25 cellular contexts compared by ENCODE assay signal in the genomic region with DNA sequence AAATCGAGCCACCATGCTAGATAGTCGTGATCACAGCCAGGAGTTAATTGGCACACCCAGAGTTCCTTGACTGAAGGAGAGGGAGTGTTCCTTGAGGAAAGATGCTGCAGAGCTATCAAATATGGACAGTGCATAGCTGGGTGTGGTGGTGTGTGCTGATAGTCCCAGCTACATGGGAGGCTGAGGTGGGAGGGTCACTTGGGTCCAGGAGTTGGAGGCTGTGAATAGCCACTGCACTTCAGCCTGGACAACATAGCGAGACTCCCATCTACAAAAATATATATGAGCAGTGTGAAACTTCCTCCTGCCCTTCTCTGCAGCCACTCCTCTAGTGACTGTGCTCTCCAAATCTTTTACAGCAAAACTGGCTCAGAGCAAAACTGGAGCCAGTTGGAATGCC.
"Had no signal": no experiment of that assay in that cellular context is flagged by ENCODE, and none has a peak within 500 bp of the region (broad histone marks: within the 10 kb centered on the region; RNA-seq: fewer than 3 reads in every experiment).

No MANE protein-coding gene starts in this region.

- FAIRE-seq: endometrium, islet of Langerhans, keratinocyte had no signal

- H3K4me1 ChIP-seq: colonic mucosa, esophagus squamous epithelium, gastrocnemius medialis, heart right ventricle, left ventricle myocardium inferior had no signal

- H3K27ac ChIP-seq: colonic mucosa, epithelial cell of prostate, esophagus squamous epithelium, gastrocnemius medialis, heart right ventricle, left ventricle myocardium inferior, lower lobe of right lung had no signal

- DNase-seq: colonic mucosa; cortex of kidney; effector CD8-positive, alpha-beta T cell; effector memory CD8-positive, alpha-beta T cell; endodermal cell; erythroblast; esophagus squamous epithelium; foreskin fibroblast; foreskin melanocyte; gastrocnemius medialis; glutamatergic neuron; head of caudate nucleus; heart right ventricle; hippocampal formation; left cardiac atrium; left ventricle myocardium inferior; lower lobe of right lung; mesendoderm; midbrain; naive thymus-derived CD4-positive, alpha-beta T cell had no signal

- ATAC-seq: effector memory CD8-positive, alpha-beta T cell; esophagus mucosa; gastrocnemius medialis; heart right ventricle; left cardiac atrium; lower lobe of right lung; naive thymus-derived CD4-positive, alpha-beta T cell had no signal

- H3K9me3 ChIP-seq: colonic mucosa, esophagus squamous epithelium, gastrocnemius medialis, heart right ventricle, left ventricle myocardium inferior, lower lobe of right lung had no signal

- H3K27me3 ChIP-seq: colonic mucosa, esophagus squamous epithelium, gastrocnemius medialis, heart right ventricle had no signal

- H3K36me3 ChIP-seq: colonic mucosa, esophagus squamous epithelium, gastrocnemius medialis, heart right ventricle, left ventricle myocardium inferior, lower lobe of right lung had no signal

- H3K4me3 ChIP-seq: colonic mucosa, esophagus squamous epithelium, gastrocnemius medialis, heart right ventricle, left ventricle myocardium inferior, lower lobe of right lung had no signal
